Comparison of ENCODE assay signal across 14 cellular contexts in the genomic region with DNA sequence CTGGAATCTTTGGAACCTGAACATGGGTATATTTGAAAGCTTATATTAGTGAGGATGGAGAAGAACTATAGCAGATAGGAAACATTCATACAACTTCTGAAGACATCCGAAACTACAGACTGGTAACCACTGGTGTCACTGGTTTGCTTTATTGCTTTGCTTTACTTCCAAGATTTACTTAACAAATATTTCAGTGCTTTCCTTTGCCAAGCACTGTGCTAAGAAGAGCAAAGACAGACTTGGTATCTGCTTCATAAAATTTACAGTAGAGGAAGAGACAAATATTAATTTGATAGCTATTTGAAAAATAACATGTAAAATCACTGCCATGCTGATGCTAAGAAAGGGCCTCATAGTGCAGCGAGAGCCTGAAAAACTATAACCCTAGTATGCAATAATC. TPM values are rescaled to one million over a fixed set of nuclear protein-coding genes. Genes with fewer than 3 reads are reported as not detected.
DNase-seq lines count a peak whose midpoint lies in the region; ATAC-seq and TF ChIP-seq lines count a peak whose summit lies in the region.
"Had no signal": no experiment of that assay in that cellular context is flagged by ENCODE, and none has a peak within 500 bp of the region (broad histone marks: within the 10 kb centered on the region; RNA-seq: fewer than 3 reads in every experiment).

No MANE protein-coding gene starts in this region.

- H3K27ac ChIP-seq in adrenal gland, result peak overlapping the region; percentile 50 to 91 (median 84)
- H3K27ac ChIP-seq in gastrocnemius medialis, result peak overlapping the region; percentile 89 to 94 (median 94)

- CTCF ChIA-PET in Calu3 (lab: Charles Lee), result interaction anchor here (0.7 to 0.9 kb wide), 2 partner anchors 27 to 252 kb away, joined by 3 to 5 read pairs; no protein-coding TSS in a partner anchor

- H3K4me3 ChIP-seq in adrenal gland, result peak overlapping the region in 2 of 4 donors; percentile 68 to 88
- peak overlapping the region; percentile 65 to 93 (median 86) for H3K4me3 ChIP-seq in gastrocnemius medialis

- in situ Hi-C loops in gastrocnemius medialis (cut with MboI; ENCODE audit: low sequenced_read_pairs in 4 of 4), result loop anchor here (10.0 to 25.0 kb wide), 4 partner anchors 107 to 609 kb away; a partner anchor contains a TSS

- H3K9me3 Mint-ChIP-seq in Calu3 (ENCODE audit: low read depth, unreplicated experiment), result no peaks in the 10 kb centered on the region
- H3K9me3 Mint-ChIP-seq in immature natural killer cell, result no peaks in the 10 kb centered on the region

- intact Hi-C loops in Calu3 (cut with micrococcal nuclease; ENCODE audit: unreplicated experiment) (loop anchor here (5.0 kb wide), 1 partner anchor 37 kb away; no protein-coding TSS in a partner anchor), adrenal gland (cut with DNase I) (loop anchor here in 1 of 2 donors (10.0 kb wide), 2 partner anchors 49 to 109 kb away; no protein-coding TSS in a partner anchor), gastrocnemius medialis (cut with DNase I; ENCODE audit: low total_unique reads) (loop anchor here (2.0 to 10.0 kb wide), 3 partner anchors 37 to 593 kb away; a partner anchor contains a TSS)

- no peaks in the 10 kb centered on the region for H3K4me1 Mint-ChIP-seq in Calu3 (ENCODE audit: low read depth, unreplicated experiment)
- peaks cover 7 to 18% of the 10 kb centered on the region in 2 donors for H3K4me1 Mint-ChIP-seq in immature natural killer cell

- no TSS peak for BruUV-seq in Calu3 (replicated peaks; lab: Mats Ljungman, UMichigan)

- TF ChIP-seq POLR2A in adrenal gland (IDR thresholded peaks at IDR 0.05), result no peak
- TF ChIP-seq POLR2A in gastrocnemius medialis (IDR thresholded peaks at IDR 0.05), result no peak

- no peaks in the 10 kb centered on the region for H3K27me3 Mint-ChIP-seq in Calu3 (ENCODE audit: unreplicated experiment)
- peaks cover 9 to 19% (median 11%) of the 10 kb centered on the region in 3 donors for H3K27me3 Mint-ChIP-seq in immature natural killer cell (ENCODE audit: low read depth in 3 of 3)

- H3K9me3 ChIP-seq in adrenal gland (replicated peaks in 1 of 3) (no peaks in the 10 kb centered on the region), gastrocnemius medialis (no peaks in the 10 kb centered on the region)
- H3K9me3 ChIP-seq: ascending aorta, esophagus muscularis mucosa had no signal

- no peaks in the 10 kb centered on the region for H3K27me3 ChIP-seq in adrenal gland
- no peaks in the 10 kb centered on the region for H3K27me3 ChIP-seq in gastrocnemius medialis
- H3K27me3 ChIP-seq: ascending aorta, esophagus muscularis mucosa had no signal

- DNase-seq in Calu3 (no peak), adrenal gland (no peak), immature natural killer cell (no peak), gastrocnemius medialis (no peak), DMS79 treated with DMSO at 0.1 percent for 48 hours (lab: John Stamatoyannopoulos, UW) (no peak), islet precursor cell (no peak), DMS153 (lab: John Stamatoyannopoulos, UW) (no peak)
- DNase-seq: activated CD8-positive, alpha-beta memory T cell treated with anti-CD3 and anti-CD28 coated beads, Interleukin-2, amount 50 U/mL, for 4 hours; activated naive CD4-positive, alpha-beta T cell; GOT3; NCI-H1436 treated with DMSO at 0.1 percent for 48 hours had no signal

- H3K4me3 Mint-ChIP-seq in Calu3 (ENCODE audit: low read depth, unreplicated experiment), result peak overlapping the region; percentile 77
- H3K4me3 Mint-ChIP-seq in immature natural killer cell, result peak overlapping the region in 4 of 5 donors; percentile 49 to 80 (median 78)

- 66 to 78% (median 74%) methylated on average over 2 of the region's 2 CpGs for WGBS in adrenal gland, 4 donors

- H3K36me3 ChIP-seq in adrenal gland (replicated peaks in 1 of 2) (no peaks in the 10 kb centered on the region), gastrocnemius medialis (peaks cover 0 to 13% of the 10 kb centered on the region in 2 donors)
- H3K36me3 ChIP-seq: ascending aorta, esophagus muscularis mucosa had no signal

- H3K4me1 ChIP-seq in adrenal gland (replicated peaks in 1 of 2) (peaks cover 21 to 26% of the 10 kb centered on the region in 2 donors), gastrocnemius medialis (peaks cover 28 to 31% of the 10 kb centered on the region in 2 donors)

- peaks cover 18% of the 10 kb centered on the region for H3K36me3 Mint-ChIP-seq in Calu3 (ENCODE audit: insufficient read depth, unreplicated experiment)
- no peaks in the 10 kb centered on the region for H3K36me3 Mint-ChIP-seq in immature natural killer cell

- TF ChIP-seq CTCF in Calu3 (IDR thresholded peaks at IDR 0.05; ENCODE audit: unreplicated experiment) (no peak), adrenal gland (IDR thresholded peaks at IDR 0.05) (no peak), gastrocnemius medialis (IDR thresholded peaks at IDR 0.05 in 4 of 5, conservative IDR thresholded peaks at IDR 0.05 in 1 of 5) (no peak)

- H3K27ac Mint-ChIP-seq in Calu3 (ENCODE audit: unreplicated experiment) (peak overlapping the region; percentile 36), immature natural killer cell (no peak overlapping the region)

- ATAC-seq in gastrocnemius medialis (no peak), GM18498 (IDR thresholded peaks at IDR 0.05; ENCODE audit: unreplicated experiment) (no peak)

RNA-seq across cellular contexts. Expression of a gene that starts 1.8 kb away (rescaled TPM):
- total RNA-seq in Calu3 (2022) (37.5 and 50.6 TPM in 2 replicates), adrenal gland (1,000 to 10,000 TPM in 3 of 8 donors, 100 to 1,000 TPM in 5; 235 to 2,041 (median 662) TPM), gastrocnemius medialis (100 to 1,000 TPM in 3 of 4 donors, 10 to 100 TPM in 1; 47.6 to 152 (median 123) TPM)
- polyA plus RNA-seq in adrenal gland (100 to 1,000 TPM; 224 to 254 (median 226) TPM), immature natural killer cell (1 to 10 TPM; 2.2 to 5.2 (median 4.4) TPM)
